In genomic region chr18:79938196-79938595, GRCh38 we compare ENCODE assay signal across 27 cellular contexts. TPM values are rescaled to one million over a fixed set of nuclear protein-coding genes. Genes with fewer than 3 reads are reported as not detected.
A peak's percentile ranks its signal among the peaks of the same experiment; 100 is the strongest.
DNase-seq lines count a peak whose midpoint lies in the region; ATAC-seq and TF ChIP-seq lines count a peak whose summit lies in the region.
"Had no signal": no experiment of that assay in that cellular context is flagged by ENCODE, and none has a peak within 500 bp of the region (broad histone marks: within the 10 kb centered on the region; RNA-seq: fewer than 3 reads in every experiment).

No MANE protein-coding gene starts in this region.

- peaks cover 4 to 65% (median 20%) of the 10 kb centered on the region in 4 donors for H3K36me3 ChIP-seq in sigmoid colon
- peaks cover 0 to 83% of the 10 kb centered on the region in 2 donors for H3K36me3 ChIP-seq in gastroesophageal sphincter
- H3K36me3 ChIP-seq: uterus had no signal

- H3K4me3 Mint-ChIP-seq in activated naive CD8-positive, alpha-beta T cell treated with anti-CD3 and anti-CD28 coated beads, Interleukin-2, amount 10 ng/mL, durations not matched to agents 7 days and 5 days: no peak overlapping the region
- H3K4me3 Mint-ChIP-seq in activated naive CD8-positive, alpha-beta T cell treated with anti-CD3 and anti-CD28 coated beads for 36 hours: no peak overlapping the region
- H3K4me3 Mint-ChIP-seq: activated CD8-positive, alpha-beta T cell treated with anti-CD3 and anti-CD28 coated beads for 36 hours; activated naive CD8-positive, alpha-beta T cell; CD4-positive, CD25-positive, alpha-beta regulatory T cell; nephron; stimulated activated effector memory CD8-positive, alpha-beta T cell treated with anti-CD3 and anti-CD28 coated beads, Interleukin-12 subunit alpha, Interleukin-12 subunit beta, amount 100 ng/mL, for 72 hours; T-helper 17 cell had no signal

- POLR2A ChIA-PET in activated naive CD8-positive, alpha-beta T cell treated with anti-CD3 and anti-CD28 coated beads, Interleukin-2, amount 10 ng/mL, durations not matched to agents 7 days and 5 days (lab: Charles Lee): no interaction called here

- H3K27ac Mint-ChIP-seq in activated naive CD8-positive, alpha-beta T cell treated with anti-CD3 and anti-CD28 coated beads, Interleukin-2, amount 10 ng/mL, durations not matched to agents 7 days and 5 days: no peak overlapping the region
- H3K27ac Mint-ChIP-seq in activated naive CD8-positive, alpha-beta T cell treated with anti-CD3 and anti-CD28 coated beads for 36 hours: no peak overlapping the region
- H3K27ac Mint-ChIP-seq: activated CD8-positive, alpha-beta T cell treated with anti-CD3 and anti-CD28 coated beads for 36 hours; activated naive CD8-positive, alpha-beta T cell; activated T-helper 2 cell treated with anti-CD3 and anti-CD28 coated beads, Interferon-gamma antibody, Interleukin-2, Interleukin-4, amounts not matched to agents 10 μg/mL and 5 μg/mL and 100 μg/mL, durations not matched to agents 14 hours and 24 hours and 36 hours; CD4-positive, CD25-positive, alpha-beta regulatory T cell; nephron; stimulated activated effector memory CD8-positive, alpha-beta T cell treated with anti-CD3 and anti-CD28 coated beads, Interleukin-12 subunit alpha, Interleukin-12 subunit beta, amount 100 ng/mL, for 72 hours; T-helper 17 cell had no signal

- H3K36me3 Mint-ChIP-seq in activated naive CD8-positive, alpha-beta T cell treated with anti-CD3 and anti-CD28 coated beads, Interleukin-2, amount 10 ng/mL, durations not matched to agents 7 days and 5 days: peaks cover 71% of the 10 kb centered on the region
- peaks cover 71% of the 10 kb centered on the region for H3K36me3 Mint-ChIP-seq in activated naive CD8-positive, alpha-beta T cell treated with anti-CD3 and anti-CD28 coated beads for 36 hours

- H3K4me3 ChIP-seq in sigmoid colon (no peak overlapping the region), gastroesophageal sphincter (no peak overlapping the region)
- H3K4me3 ChIP-seq: heart left ventricle, uterus had no signal

- ATAC-seq in activated naive CD8-positive, alpha-beta T cell treated with anti-CD3 and anti-CD28 coated beads, Interleukin-2, amount 10 ng/mL, durations not matched to agents 7 days and 5 days (ENCODE audit: low read depth): no peak
- ATAC-seq in HG02571 (IDR thresholded peaks at IDR 0.05; ENCODE audit: unreplicated experiment) (no peak), gastroesophageal sphincter (no peak)
- ATAC-seq: activated CD8-positive, alpha-beta T cell treated with anti-CD3 and anti-CD28 coated beads for 36 hours; effector memory CD8-positive, alpha-beta T cell; heart left ventricle; Right ventricle myocardium inferior; stimulated activated effector memory CD8-positive, alpha-beta T cell treated with anti-CD3 and anti-CD28 coated beads, Interleukin-12 subunit alpha, Interleukin-12 subunit beta, amount 100 ng/mL, for 72 hours; T-helper 17 cell had no signal

- DNase-seq in activated naive CD8-positive, alpha-beta T cell treated with anti-CD3 and anti-CD28 coated beads, Interleukin-2, amount 10 ng/mL, durations not matched to agents 7 days and 5 days: peak; percentile 7
- no peak for DNase-seq in activated naive CD8-positive, alpha-beta T cell treated with anti-CD3 and anti-CD28 coated beads for 36 hours
- peak; percentile 20 for DNase-seq in islet precursor cell
- DNase-seq in sigmoid colon: peak; percentile 14
- peak; percentile 26 for DNase-seq in ureter (ENCODE audit: low spot score)
- DNase-seq in T-helper 1 cell: no peak
- DNase-seq: activated CD4-positive, CD25-positive, alpha-beta regulatory T cell treated with anti-CD3 and anti-CD28 coated beads, Interleukin-2, amount 50 U/mL, for 72 hours; activated CD8-positive, alpha-beta T cell treated with anti-CD3 and anti-CD28 coated beads for 36 hours; activated T-cell treated with anti-CD3 and anti-CD28 coated beads for 4 hours; CD4-positive, CD25-positive, alpha-beta regulatory T cell; effector memory CD8-positive, alpha-beta T cell; erythroblast; NCI-H1105 treated with DMSO at 0.1 percent for 48 hours; NCI-H2029 treated with DMSO at 0.1 percent for 48 hours; NCI-H526; NK-92 treated with Interleukin-12 subunit alpha and Interleukin-12 subunit beta, amount 100 ng/mL, for 24 hours; SK-N-SH; T-helper 17 cell; uterus had no signal

- H3K4me1 ChIP-seq in sigmoid colon (peaks cover 0 to 3% (median 0%) of the 10 kb centered on the region in 4 donors), gastroesophageal sphincter (peaks cover 0 to 6% (median 0%) of the 10 kb centered on the region in 3 donors)
- H3K4me1 ChIP-seq: uterus had no signal

- TF ChIP-seq EP300 in sigmoid colon (IDR thresholded peaks at IDR 0.05) (no peak), gastroesophageal sphincter (IDR thresholded peaks at IDR 0.05) (no peak)

- no peaks in the 10 kb centered on the region for H3K27me3 Mint-ChIP-seq in activated naive CD8-positive, alpha-beta T cell treated with anti-CD3 and anti-CD28 coated beads, Interleukin-2, amount 10 ng/mL, durations not matched to agents 7 days and 5 days
- no peaks in the 10 kb centered on the region for H3K27me3 Mint-ChIP-seq in activated naive CD8-positive, alpha-beta T cell treated with anti-CD3 and anti-CD28 coated beads for 36 hours
- H3K27me3 Mint-ChIP-seq: activated CD8-positive, alpha-beta T cell treated with anti-CD3 and anti-CD28 coated beads for 36 hours; activated naive CD8-positive, alpha-beta T cell; CD4-positive, CD25-positive, alpha-beta regulatory T cell; effector memory CD8-positive, alpha-beta T cell; T-helper 17 cell had no signal

- no peaks in the 10 kb centered on the region for H3K9me3 ChIP-seq in sigmoid colon
- peaks cover 0 to 19% (median 0%) of the 10 kb centered on the region in 3 donors for H3K9me3 ChIP-seq in gastroesophageal sphincter

- H3K9me3 Mint-ChIP-seq in activated naive CD8-positive, alpha-beta T cell treated with anti-CD3 and anti-CD28 coated beads, Interleukin-2, amount 10 ng/mL, durations not matched to agents 7 days and 5 days: peaks cover 9% of the 10 kb centered on the region
- H3K9me3 Mint-ChIP-seq in activated naive CD8-positive, alpha-beta T cell treated with anti-CD3 and anti-CD28 coated beads for 36 hours: peaks cover 21% of the 10 kb centered on the region

- WGBS in sigmoid colon, 2 donors: 35 to 84% methylated on average over 9 of the region's 9 CpGs
- 93% methylated on average over 6 of the region's 9 CpGs; no CpG with 5 or more reads in 1 of the 2 donors for WGBS in gastroesophageal sphincter (ENCODE audit: low coverage in 1 of 2), 2 donors

- H3K27ac ChIP-seq in sigmoid colon (no peak overlapping the region), gastroesophageal sphincter (no peak overlapping the region)
- H3K27ac ChIP-seq: heart left ventricle, uterus had no signal

- H3K27me3 ChIP-seq in sigmoid colon (no peaks in the 10 kb centered on the region), gastroesophageal sphincter (no peaks in the 10 kb centered on the region)
- H3K27me3 ChIP-seq: heart left ventricle, uterus had no signal

- TF ChIP-seq POLR2A in sigmoid colon (IDR thresholded peaks at IDR 0.05): no peak
- TF ChIP-seq POLR2A in gastroesophageal sphincter (IDR thresholded peaks at IDR 0.05): no peak

- no peak for TF ChIP-seq CTCF in sigmoid colon (IDR thresholded peaks at IDR 0.05)
- TF ChIP-seq CTCF in gastroesophageal sphincter (IDR thresholded peaks at IDR 0.05): no peak

- intact Hi-C loops in sigmoid colon (cut with DNase I): no loop called here

- no peaks in the 10 kb centered on the region for H3K4me1 Mint-ChIP-seq in activated naive CD8-positive, alpha-beta T cell treated with anti-CD3 and anti-CD28 coated beads, Interleukin-2, amount 10 ng/mL, durations not matched to agents 7 days and 5 days
- peaks cover 5% of the 10 kb centered on the region for H3K4me1 Mint-ChIP-seq in activated naive CD8-positive, alpha-beta T cell treated with anti-CD3 and anti-CD28 coated beads for 36 hours

RNA-seq across cellular contexts. Expression of gene SLC66A2, which starts 13.3 kb away (rescaled TPM):
- 10 to 100 TPM; 29.0 to 29.2 TPM for total RNA-seq in activated naive CD8-positive, alpha-beta T cell treated with anti-CD3 and anti-CD28 coated beads, Interleukin-2, amount 10 ng/mL, durations not matched to agents 7 days and 5 days
- 10 to 100 TPM; 30.0 to 30.2 TPM for total RNA-seq in activated naive CD8-positive, alpha-beta T cell treated with anti-CD3 and anti-CD28 coated beads for 36 hours
- 10 to 100 TPM; 27.3 to 33.2 (median 32.0) TPM for total RNA-seq in sigmoid colon
- 10 to 100 TPM; 36.0 to 59.4 (median 49.2) TPM for polyA plus RNA-seq in sigmoid colon
- 37.4 TPM for total RNA-seq in ureter
- 10 to 100 TPM; 32.2 to 42.6 (median 35.6) TPM for total RNA-seq in gastroesophageal sphincter

RNA-seq across cellular contexts. Expression of gene HSBP1L1, which starts 26.2 kb away (rescaled TPM):
- total RNA-seq in activated naive CD8-positive, alpha-beta T cell treated with anti-CD3 and anti-CD28 coated beads, Interleukin-2, amount 10 ng/mL, durations not matched to agents 7 days and 5 days: 10 to 100 TPM; 14.0 to 18.0 TPM
- 10 to 100 TPM; 11.2 to 14.5 TPM for total RNA-seq in activated naive CD8-positive, alpha-beta T cell treated with anti-CD3 and anti-CD28 coated beads for 36 hours
- total RNA-seq in sigmoid colon (10 to 100 TPM; 15.8 to 21.0 (median 19.3) TPM), ureter (29.5 TPM), gastroesophageal sphincter (10 to 100 TPM in 3 of 4 donors, 1 to 10 TPM in 1; 3.2 to 23.8 (median 12.4) TPM)
- polyA plus RNA-seq in sigmoid colon: 10 to 100 TPM; 37.9 to 86.5 (median 51.1) TPM

RNA-seq across cellular contexts. Expression of gene TXNL4A, which starts 50.2 kb away (rescaled TPM):
- total RNA-seq in activated naive CD8-positive, alpha-beta T cell treated with anti-CD3 and anti-CD28 coated beads, Interleukin-2, amount 10 ng/mL, durations not matched to agents 7 days and 5 days: 100 to 1,000 TPM; 106 to 107 TPM
- 100 to 1,000 TPM; 230 to 241 TPM for total RNA-seq in activated naive CD8-positive, alpha-beta T cell treated with anti-CD3 and anti-CD28 coated beads for 36 hours
- total RNA-seq in sigmoid colon (10 to 100 TPM; 16.9 to 32.9 (median 27.1) TPM), ureter (82.1 TPM), gastroesophageal sphincter (10 to 100 TPM; 20.4 to 55.3 (median 39.6) TPM)
- polyA plus RNA-seq in sigmoid colon: 10 to 100 TPM; 72.9 to 85.3 (median 85.3) TPM

Comparison
In these comparisons a context has a peak if more than half of its experiments do, and no peak if none do; other contexts are left out.
1. DNase-seq: peak in activated naive CD8-positive, alpha-beta T cell treated with anti-CD3 and anti-CD28 coated beads, Interleukin-2, amount 10 ng/mL, durations not matched to agents 7 days and 5 days (single experiment), islet precursor cell (single experiment), sigmoid colon (single experiment) and ureter (single experiment); none in activated naive CD8-positive, alpha-beta T cell treated with anti-CD3 and anti-CD28 coated beads for 36 hours (single experiment) and T-helper 1 cell (0 of 5).